ENCODE assay signal across 12 cellular contexts in genomic region chr10:113007343-113007771, GRCh38. TPM values are rescaled to one million over a fixed set of nuclear protein-coding genes. Genes with fewer than 3 reads are reported as not detected.
A peak's percentile ranks its signal among the peaks of the same experiment; 100 is the strongest.
DNase-seq lines count a peak whose midpoint lies in the region; ATAC-seq lines count a peak whose summit lies in the region.
"Had no signal": no experiment of that assay in that cellular context is flagged by ENCODE, and none has a peak within 500 bp of the region (broad histone marks: within the 10 kb centered on the region; RNA-seq: fewer than 3 reads in every experiment).

No MANE protein-coding gene starts in this region.

- intact Hi-C loops in activated CD4-positive, alpha-beta memory T cell treated with anti-CD3 and anti-CD28 coated beads for 36 hours (cut with micrococcal nuclease), result loop anchor here (1.0 kb wide), 2 partner anchors 21 to 26 kb away; no protein-coding TSS in a partner anchor

- H3K27ac Mint-ChIP-seq in activated CD4-positive, alpha-beta memory T cell treated with anti-CD3 and anti-CD28 coated beads for 36 hours, result no peak overlapping the region
- H3K27ac Mint-ChIP-seq in activated CD4-positive, alpha-beta memory T cell treated with anti-CD3 and anti-CD28 coated beads, Interleukin-2, amount 10 ng/mL, durations not matched to agents 7 days and 5 days, result no peak overlapping the region
- H3K27ac Mint-ChIP-seq in stimulated activated naive CD8-positive, alpha-beta T cell treated with anti-CD3 and anti-CD28 coated beads, Interleukin-15, Interleukin-2, amounts not matched to agents 100 ng/mL and 50 ng/mL, for 24 hours, result no peak overlapping the region

- DNase-seq in activated CD4-positive, alpha-beta memory T cell treated with anti-CD3 and anti-CD28 coated beads for 36 hours, result peak; percentile 42
- DNase-seq in activated CD4-positive, alpha-beta memory T cell treated with anti-CD3 and anti-CD28 coated beads, Interleukin-2, amount 10 ng/mL, durations not matched to agents 7 days and 5 days, result no peak
- DNase-seq in activated T-cell treated with anti-CD3 and anti-CD28 coated beads for 4 hours (peak; percentile 7), iPS-NIHi7 (ENCODE audit: extremely low spot score) (peak; percentile 27), DMS153 treated with DMSO at 0.1 percent for 48 hours (lab: John Stamatoyannopoulos, UW; ENCODE audit: unreplicated experiment) (no peak), MV-4-11 (lab: John Stamatoyannopoulos, UW) (no peak)
- DNase-seq: colonic mucosa, OCI-M1, spleen, transverse colon had no signal

- no peak for ATAC-seq in GM19452 (IDR thresholded peaks at IDR 0.05; ENCODE audit: unreplicated experiment)

- no peaks in the 10 kb centered on the region for H3K9me3 Mint-ChIP-seq in activated CD4-positive, alpha-beta memory T cell treated with anti-CD3 and anti-CD28 coated beads for 36 hours
- no peaks in the 10 kb centered on the region for H3K9me3 Mint-ChIP-seq in activated CD4-positive, alpha-beta memory T cell treated with anti-CD3 and anti-CD28 coated beads, Interleukin-2, amount 10 ng/mL, durations not matched to agents 7 days and 5 days
- H3K9me3 Mint-ChIP-seq in stimulated activated naive CD8-positive, alpha-beta T cell treated with anti-CD3 and anti-CD28 coated beads, Interleukin-15, Interleukin-2, amounts not matched to agents 100 ng/mL and 50 ng/mL, for 24 hours, result no peaks in the 10 kb centered on the region

- POLR2A ChIA-PET in activated CD4-positive, alpha-beta memory T cell treated with anti-CD3 and anti-CD28 coated beads for 36 hours (lab: Charles Lee), result interaction anchor here (0.6 to 1.0 kb wide), 2 partner anchors 21 to 1843 kb away, joined by 3 to 4 read pairs; no protein-coding TSS in a partner anchor
- POLR2A ChIA-PET in activated CD4-positive, alpha-beta memory T cell treated with anti-CD3 and anti-CD28 coated beads, Interleukin-2, amount 10 ng/mL, durations not matched to agents 7 days and 5 days (lab: Charles Lee), result no interaction called here

- peaks cover 24% of the 10 kb centered on the region for H3K4me1 Mint-ChIP-seq in activated CD4-positive, alpha-beta memory T cell treated with anti-CD3 and anti-CD28 coated beads for 36 hours (ENCODE audit: low read depth)
- H3K4me1 Mint-ChIP-seq in activated CD4-positive, alpha-beta memory T cell treated with anti-CD3 and anti-CD28 coated beads, Interleukin-2, amount 10 ng/mL, durations not matched to agents 7 days and 5 days, result peaks cover 13% of the 10 kb centered on the region
- peaks cover 32% of the 10 kb centered on the region for H3K4me1 Mint-ChIP-seq in stimulated activated naive CD8-positive, alpha-beta T cell treated with anti-CD3 and anti-CD28 coated beads, Interleukin-15, Interleukin-2, amounts not matched to agents 100 ng/mL and 50 ng/mL, for 24 hours (ENCODE audit: low read depth)

- H3K36me3 Mint-ChIP-seq in activated CD4-positive, alpha-beta memory T cell treated with anti-CD3 and anti-CD28 coated beads for 36 hours, result no peaks in the 10 kb centered on the region
- no peaks in the 10 kb centered on the region for H3K36me3 Mint-ChIP-seq in activated CD4-positive, alpha-beta memory T cell treated with anti-CD3 and anti-CD28 coated beads, Interleukin-2, amount 10 ng/mL, durations not matched to agents 7 days and 5 days (ENCODE audit: low read depth)
- no peaks in the 10 kb centered on the region for H3K36me3 Mint-ChIP-seq in stimulated activated naive CD8-positive, alpha-beta T cell treated with anti-CD3 and anti-CD28 coated beads, Interleukin-15, Interleukin-2, amounts not matched to agents 100 ng/mL and 50 ng/mL, for 24 hours (ENCODE audit: low read depth)

- peaks cover 72% of the 10 kb centered on the region for H3K27me3 Mint-ChIP-seq in activated CD4-positive, alpha-beta memory T cell treated with anti-CD3 and anti-CD28 coated beads for 36 hours
- peaks cover 63% of the 10 kb centered on the region for H3K27me3 Mint-ChIP-seq in activated CD4-positive, alpha-beta memory T cell treated with anti-CD3 and anti-CD28 coated beads, Interleukin-2, amount 10 ng/mL, durations not matched to agents 7 days and 5 days
- peaks cover 73% of the 10 kb centered on the region for H3K27me3 Mint-ChIP-seq in stimulated activated naive CD8-positive, alpha-beta T cell treated with anti-CD3 and anti-CD28 coated beads, Interleukin-15, Interleukin-2, amounts not matched to agents 100 ng/mL and 50 ng/mL, for 24 hours

- CTCF ChIA-PET in activated CD4-positive, alpha-beta memory T cell treated with anti-CD3 and anti-CD28 coated beads for 36 hours (lab: Charles Lee), result no interaction called here
- CTCF ChIA-PET in activated CD4-positive, alpha-beta memory T cell treated with anti-CD3 and anti-CD28 coated beads, Interleukin-2, amount 10 ng/mL, durations not matched to agents 7 days and 5 days (lab: Charles Lee), result no interaction called here

- peak overlapping the region; percentile 50 for H3K4me3 Mint-ChIP-seq in activated CD4-positive, alpha-beta memory T cell treated with anti-CD3 and anti-CD28 coated beads for 36 hours
- no peak overlapping the region for H3K4me3 Mint-ChIP-seq in activated CD4-positive, alpha-beta memory T cell treated with anti-CD3 and anti-CD28 coated beads, Interleukin-2, amount 10 ng/mL, durations not matched to agents 7 days and 5 days
- peak overlapping the region; percentile 74 for H3K4me3 Mint-ChIP-seq in stimulated activated naive CD8-positive, alpha-beta T cell treated with anti-CD3 and anti-CD28 coated beads, Interleukin-15, Interleukin-2, amounts not matched to agents 100 ng/mL and 50 ng/mL, for 24 hours

RNA-seq across cellular contexts. Expression of gene TCF7L2, which starts 57.3 kb away (rescaled TPM):
- 1 to 10 TPM in 1 of 2 experiments, under 1 TPM in 1; 0.71 to 1.5 TPM for total RNA-seq in activated CD4-positive, alpha-beta memory T cell treated with anti-CD3 and anti-CD28 coated beads for 36 hours
- under 1 TPM; 0.60 to 0.76 TPM for total RNA-seq in activated CD4-positive, alpha-beta memory T cell treated with anti-CD3 and anti-CD28 coated beads, Interleukin-2, amount 10 ng/mL, durations not matched to agents 7 days and 5 days

Comparison
In these comparisons a context has a peak if more than half of its experiments do, and no peak if none do; other contexts are left out.
1. DNase-seq: peak in activated CD4-positive, alpha-beta memory T cell treated with anti-CD3 and anti-CD28 coated beads for 36 hours (single experiment), activated T-cell treated with anti-CD3 and anti-CD28 coated beads for 4 hours (single experiment) and iPS-NIHi7 (single experiment); none in activated CD4-positive, alpha-beta memory T cell treated with anti-CD3 and anti-CD28 coated beads, Interleukin-2, amount 10 ng/mL, durations not matched to agents 7 days and 5 days (single experiment), DMS153 treated with DMSO at 0.1 percent for 48 hours (single experiment) and MV-4-11 (single experiment).